Comparison of ENCODE assay signal across 31 cellular contexts in the genomic region with DNA sequence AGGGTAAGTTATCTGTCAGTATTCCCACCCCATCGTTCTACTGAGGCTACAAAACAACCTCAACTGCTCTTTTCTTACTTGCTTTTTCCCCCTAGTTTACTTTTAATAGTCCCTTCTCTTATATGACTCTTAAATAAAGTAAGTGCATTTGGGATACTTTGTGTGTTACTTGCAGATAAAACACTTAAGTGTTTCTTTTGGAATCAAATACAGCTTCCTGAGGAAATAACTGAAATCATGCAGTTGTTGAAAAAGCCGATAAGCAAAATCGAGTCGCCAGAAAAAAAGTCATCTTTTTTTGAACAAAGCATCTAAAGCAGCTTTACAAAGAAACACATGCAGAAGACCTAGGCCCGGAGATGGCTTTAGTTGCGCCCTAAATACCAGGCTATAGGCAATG. TPM values are rescaled to one million over a fixed set of nuclear protein-coding genes. Genes with fewer than 3 reads are reported as not detected.
"Had no signal": no experiment of that assay in that cellular context is flagged by ENCODE, and none has a peak within 500 bp of the region (broad histone marks: within the 10 kb centered on the region; RNA-seq: fewer than 3 reads in every experiment).

No MANE protein-coding gene starts in this region.

- H3K36me3 ChIP-seq: adrenal gland, breast epithelium, cardiac muscle cell, colonic mucosa, esophagus muscularis mucosa, gastrocnemius medialis had no signal

- ATAC-seq: activated CD4-positive, alpha-beta T cell treated with anti-CD3 and anti-CD28 coated beads for 36 hours; activated CD8-positive, alpha-beta memory T cell treated with anti-CD3 and anti-CD28 coated beads, Interleukin-2, amount 10 ng/mL, durations not matched to agents 7 days and 5 days; activated CD8-positive, alpha-beta T cell treated with anti-CD3 and anti-CD28 coated beads, Interleukin-2, amount 10 ng/mL, durations not matched to agents 7 days and 5 days; activated naive CD8-positive, alpha-beta T cell treated with anti-CD3 and anti-CD28 coated beads, Interleukin-2, amount 50 U/mL, for 24 hours; foreskin keratinocyte; gastrocnemius medialis had no signal

- H3K4me3 ChIP-seq: adrenal gland, breast epithelium, cardiac muscle cell, colonic mucosa, dorsolateral prefrontal cortex, esophagus muscularis mucosa, gastrocnemius medialis had no signal

- H3K27ac ChIP-seq: adrenal gland, breast epithelium, cardiac muscle cell, colonic mucosa, dorsolateral prefrontal cortex, esophagus muscularis mucosa, foreskin keratinocyte, gastrocnemius medialis had no signal

- H3K4me1 ChIP-seq: adrenal gland, breast epithelium, colonic mucosa, esophagus muscularis mucosa, gastrocnemius medialis had no signal

- H3K9me3 ChIP-seq: adrenal gland, breast epithelium, colonic mucosa, esophagus muscularis mucosa, gastrocnemius medialis had no signal

- H3K27me3 ChIP-seq: adrenal gland, breast epithelium, cardiac muscle cell, colonic mucosa, dorsolateral prefrontal cortex, esophagus muscularis mucosa, foreskin keratinocyte, gastrocnemius medialis had no signal

- DNase-seq: activated CD4-positive, alpha-beta memory T cell treated with anti-CD3 and anti-CD28 coated beads for 36 hours; activated CD4-positive, alpha-beta T cell treated with anti-CD3 and anti-CD28 coated beads for 36 hours; activated CD4-positive, alpha-beta T cell treated with anti-CD3 and anti-CD28 coated beads, Interleukin-2, amount 10 ng/mL, durations not matched to agents 24 days and 14 days; activated CD4-positive, CD25-positive, alpha-beta regulatory T cell; activated CD4-positive, CD25-positive, alpha-beta regulatory T cell treated with anti-CD3 and anti-CD28 coated beads, Interleukin-2, amount 50 U/mL, for 72 hours; activated CD8-positive, alpha-beta memory T cell treated with anti-CD3 and anti-CD28 coated beads, Interleukin-2, amount 10 ng/mL, durations not matched to agents 7 days and 5 days; activated CD8-positive, alpha-beta memory T cell treated with anti-CD3 and anti-CD28 coated beads, Interleukin-2, amount 50 U/mL, for 4 hours; activated CD8-positive, alpha-beta T cell treated with anti-CD3 and anti-CD28 coated beads, Interleukin-2, amount 10 ng/mL, durations not matched to agents 7 days and 5 days; activated effector memory CD4-positive, alpha-beta T cell treated with anti-CD3 and anti-CD28 coated beads, Interleukin-2, amount 50 U/mL, for 16 hours; activated naive CD4-positive, alpha-beta T cell treated with anti-CD3 and anti-CD28 coated beads for 36 hours; activated naive CD8-positive, alpha-beta T cell treated with anti-CD3 and anti-CD28 coated beads for 36 hours; activated naive CD8-positive, alpha-beta T cell treated with anti-CD3 and anti-CD28 coated beads, Interleukin-2, amount 50 U/mL, for 24 hours; activated T-cell treated with anti-CD3 and anti-CD28 coated beads, Interleukin-2, amount 50 U/mL, for 1 hour; activated T-cell treated with anti-CD3 and anti-CD28 coated beads, Interleukin-2, amount 50 U/mL, for 48 hours; adrenal gland; amygdala; aorta; central memory CD4-positive, alpha-beta T cell; cerebellar nuclear complex; colonic mucosa; dorsolateral prefrontal cortex; effector memory CD4-positive, alpha-beta T cell; endodermal cell; erythroblast; foreskin keratinocyte; gastrocnemius medialis; T-helper 2 cell had no signal

RNA-seq across cellular contexts. Expression of gene EPB41L4A, which starts 53.5 kb away (rescaled TPM):
- total RNA-seq: activated CD4-positive, alpha-beta T cell treated with anti-CD3 and anti-CD28 coated beads, Interleukin-2, amount 10 ng/mL, durations not matched to agents 24 days and 14 days; activated naive CD4-positive, alpha-beta T cell treated with anti-CD3 and anti-CD28 coated beads for 36 hours; activated T-helper 1 cell treated with anti-CD3 and anti-CD28 coated beads, Interleukin-12 subunit alpha, Interleukin-12 subunit beta, Interleukin-2, Interleukin-4 antibody, amounts not matched to agents 30 ng/mL and 10 ng/mL and 1 ng/mL, durations not matched to agents 14 hours and 24 hours and 36 hours had no signal
